8 cellular contexts compared by ENCODE assay signal in genomic region chr14:91264151-91265150, GRCh38. TPM values are rescaled to one million over a fixed set of nuclear protein-coding genes. Genes with fewer than 3 reads are reported as not detected.
DNase-seq lines count a peak whose midpoint lies in the region; ATAC-seq and TF ChIP-seq lines count a peak whose summit lies in the region.

No MANE protein-coding gene starts in this region.

- ATAC-seq in CD4-positive, alpha-beta T cell (ENCODE audit: poor library complexity), result peak; percentile 50
- ATAC-seq in WTC11, result peak; percentile 64
- no peak for ATAC-seq in HG02970 (IDR thresholded peaks at IDR 0.05; ENCODE audit: low FRiP score, unreplicated experiment)
- ATAC-seq in GM18511 (IDR thresholded peaks at IDR 0.05; ENCODE audit: unreplicated experiment), result no peak

- peak overlapping the region; percentile 21 for H3K4me3 ChIP-seq in fibroblast of pulmonary artery (replicated peaks; ENCODE audit: low read depth, low read length)

- H3K9me3 ChIP-seq in CD4-positive, alpha-beta T cell (ENCODE audit: control insufficient read depth, low read length), result no peaks in the 10 kb centered on the region

- H3K4me3 Mint-ChIP-seq in CD4-positive, alpha-beta T cell, result peak overlapping the region; percentile 75
- H3K4me3 Mint-ChIP-seq in WTC11 (peak overlapping the region; percentile 82), osteocyte (ENCODE audit: unreplicated experiment) (peak overlapping the region; percentile 52)

- peaks cover 13% of the 10 kb centered on the region for H3K36me3 Mint-ChIP-seq in CD4-positive, alpha-beta T cell (ENCODE audit: low read depth)
- H3K36me3 Mint-ChIP-seq in WTC11 (no peaks in the 10 kb centered on the region), osteocyte (ENCODE audit: unreplicated experiment) (no peaks in the 10 kb centered on the region)

- H3K9me3 Mint-ChIP-seq in CD4-positive, alpha-beta T cell, result no peaks in the 10 kb centered on the region
- peaks cover 7% of the 10 kb centered on the region for H3K9me3 Mint-ChIP-seq in WTC11
- H3K9me3 Mint-ChIP-seq in osteocyte (ENCODE audit: unreplicated experiment), result no peaks in the 10 kb centered on the region

- TF ChIP-seq CTCF in CD4-positive, alpha-beta T cell (IDR thresholded peaks at IDR 0.05), result no peak
- TF ChIP-seq CTCF in WTC11 (IDR thresholded peaks at IDR 0.05) (no peak), fibroblast of pulmonary artery (IDR thresholded peaks at IDR 0.05; ENCODE audit: low read length, missing control alignments) (no peak), osteocyte (IDR thresholded peaks at IDR 0.05) (no peak), GM10266 (IDR thresholded peaks at IDR 0.05; ENCODE audit: control insufficient read depth, insufficient read depth, low read depth, missing control alignments) (no peak), GM13977 (IDR thresholded peaks at IDR 0.05; ENCODE audit: extremely low read depth, insufficient read depth, missing control alignments) (no peak)

- CTCF ChIA-PET in CD4-positive, alpha-beta T cell (lab: Charles Lee), result interaction anchor here (1.6 to 2.1 kb wide), 2 partner anchors 12 to 87 kb away, joined by 3 to 13 read pairs; no protein-coding TSS in a partner anchor
- CTCF ChIA-PET in WTC11 (lab: Charles Lee), result interaction anchor here (0.8 to 2.9 kb wide), 12 partner anchors 8 to 362 kb away, joined by 3 to 15 read pairs (median 4); partner anchors contain the start of gene GPR68

- peaks cover 58% of the 10 kb centered on the region for H3K4me1 Mint-ChIP-seq in CD4-positive, alpha-beta T cell (ENCODE audit: low read depth)
- H3K4me1 Mint-ChIP-seq in WTC11 (peaks cover 12% of the 10 kb centered on the region), osteocyte (ENCODE audit: unreplicated experiment) (peaks cover 10% of the 10 kb centered on the region)

- intact Hi-C loops in CD4-positive, alpha-beta T cell (cut with DNase I, micrococcal nuclease), result loop anchor here (5.0 kb wide), 2 partner anchors 37 to 87 kb away; no protein-coding TSS in a partner anchor

- no peaks in the 10 kb centered on the region for H3K27me3 Mint-ChIP-seq in CD4-positive, alpha-beta T cell
- H3K27me3 Mint-ChIP-seq in WTC11 (ENCODE audit: low read depth) (peaks cover 35% of the 10 kb centered on the region), osteocyte (ENCODE audit: unreplicated experiment) (peaks cover 20% of the 10 kb centered on the region)

- peak overlapping the region; percentile 24 for H3K27ac Mint-ChIP-seq in CD4-positive, alpha-beta T cell
- H3K27ac Mint-ChIP-seq in WTC11 (no peak overlapping the region), osteocyte (ENCODE audit: unreplicated experiment) (no peak overlapping the region)

- DNase-seq in CD4-positive, alpha-beta T cell, result peak in 1 of 10 experiments; percentile 30
- DNase-seq in WTC11 (ENCODE audit: low spot score) (peak; percentile 45), fibroblast of pulmonary artery (ENCODE audit: low read depth) (no peak), osteocyte (ENCODE audit: extremely low spot score, unreplicated experiment) (no peak), GM10266 (ENCODE audit: extremely low spot score) (no peak), GM13977 (ENCODE audit: low spot score) (no peak)

- POLR2A ChIA-PET in CD4-positive, alpha-beta T cell (lab: Charles Lee), result interaction anchor here (0.7 to 3.6 kb wide), 11 partner anchors 8 to 71 kb away, joined by 3 to 59 read pairs (median 4); partner anchors contain the start of gene GPR68
- POLR2A ChIA-PET in WTC11 (lab: Charles Lee), result no interaction called here

- in situ Hi-C loops in GM13977 (cut with MboI; ENCODE audit: low pct_unique_long_range_greater_than_20kb, low sequenced_read_pairs, unreplicated experiment), result no loop called here

- no peaks in the 10 kb centered on the region for H3K27me3 ChIP-seq in CD4-positive, alpha-beta T cell (ENCODE audit: control insufficient read depth, insufficient read depth, low read length)

- H3K27ac ChIP-seq in CD4-positive, alpha-beta T cell (ENCODE audit: low read depth, low read length), result no peak overlapping the region

TF ChIP-seq in WTC11, 78 proteins besides CTCF, POLR2A, EP300 and RAD21:
- 0 out of 2 replicates have a peak, but pooled peaks have one; percentile 33 for TF ChIP-seq CREM (CRISPR knock-in tag; IDR thresholded peaks at IDR 0.05)
- no peak for TF ChIP-seq ZNF232 (CRISPR knock-in tag; IDR thresholded peaks at IDR 0.05)
- TF ChIP-seq PRDM15 (CRISPR knock-in tag; IDR thresholded peaks at IDR 0.05), result 0 out of 2 replicates have a peak, but pooled peaks have one; percentile 34
- 0 out of 2 replicates have a peak, but pooled peaks have one; percentile 23 for TF ChIP-seq KAT7 (CRISPR knock-in tag; IDR thresholded peaks at IDR 0.05; ENCODE audit: borderline replicate concordance)

RNA-seq across cellular contexts. Expression of gene GPR68, which starts 19.9 kb away (rescaled TPM):
- 1 to 10 TPM; 2.8 to 2.9 TPM for total RNA-seq in CD4-positive, alpha-beta T cell
- 0.21 to 0.28 TPM (median 0.27 TPM) in 3 replicates for total RNA-seq in WTC11 (2021)
- total RNA-seq in osteocyte, result 0.11 and 0.50 TPM in 2 replicates

Comparison
In these comparisons a context has a peak if more than half of its experiments do, and no peak if none do; other contexts are left out.
1. ATAC-seq: peak in CD4-positive, alpha-beta T cell (single experiment) and WTC11 (single experiment); none in HG02970 (single experiment) and GM18511 (single experiment).
2. Peak in every context shown above with its lines, with median percentiles within 50 percentile points of each other: H3K4me3 Mint-ChIP-seq.